ENCODE assay signal across 23 cellular contexts in the genomic region with DNA sequence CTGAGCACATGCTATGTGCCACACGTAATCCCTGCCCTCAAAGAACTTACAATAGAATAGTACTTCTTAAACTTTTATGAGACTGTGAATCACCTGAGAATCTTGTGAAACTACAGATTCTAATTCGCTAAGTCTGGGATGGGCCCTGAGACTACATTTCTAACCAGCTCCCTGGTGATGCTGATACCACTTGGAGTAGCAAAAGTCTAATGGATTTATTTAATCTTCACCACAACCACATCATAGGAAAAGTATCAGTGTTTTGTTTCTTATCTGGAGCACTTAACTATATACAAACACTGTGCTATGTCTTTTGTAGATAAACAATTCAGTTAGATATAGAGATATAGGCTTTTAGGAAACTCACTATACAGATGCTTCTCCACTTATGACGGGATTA.
"Had no signal": no experiment of that assay in that cellular context is flagged by ENCODE, and none has a peak within 500 bp of the region (broad histone marks: within the 10 kb centered on the region; RNA-seq: fewer than 3 reads in every experiment).

No MANE protein-coding gene starts in this region.

- DNase-seq: activated B cell treated with CpG ODN at 0.5 μM for 24 hours; activated CD4-positive, alpha-beta memory T cell treated with anti-CD3 and anti-CD28 coated beads, Interleukin-2, amount 10 ng/mL, durations not matched to agents 7 days and 5 days; activated CD4-positive, alpha-beta T cell treated with anti-CD3 and anti-CD28 coated beads for 48 hours; activated CD8-positive, alpha-beta memory T cell treated with anti-CD3 and anti-CD28 coated beads, Interleukin-2, amount 50 U/mL, for 48 hours; activated gamma-delta T cell treated with Interleukin-2 at 50 U/mL for 16 hours; activated naive CD4-positive, alpha-beta T cell treated with anti-CD3 and anti-CD28 coated beads, Interleukin-2, amount 50 U/mL, for 16 hours; activated naive CD4-positive, alpha-beta T cell treated with Interleukin-2 at 50 U/mL for 16 hours; activated T-cell treated with anti-CD3 and anti-CD28 coated beads for 4 hours; activated T-cell treated with anti-CD3 and anti-CD28 coated beads, Interleukin-2, amount 50 U/mL, for 24 hours; activated T-cell treated with anti-CD3 and anti-CD28 coated beads, Interleukin-2, amount 50 U/mL, for 72 hours; amygdala; aorta; dorsolateral prefrontal cortex; effector memory CD4-positive, alpha-beta T cell; endodermal cell; foreskin melanocyte; heart right ventricle; T-helper 1 cell; T-helper 17 cell; T1000; WERI-Rb-1 had no signal

- ATAC-seq: activated CD4-positive, CD25-positive, alpha-beta regulatory T cell treated with anti-CD3 and anti-CD28 coated beads, Interleukin-2, amount 50 U/mL, for 24 hours; activated T-cell treated with anti-CD3 and anti-CD28 coated beads, Interleukin-2, amount 50 U/mL, for 72 hours; gastroesophageal sphincter; heart right ventricle; T-helper 17 cell had no signal
